20 cellular contexts compared by ENCODE assay signal in genomic region chr1:157450106-157450505, GRCh38.
A peak's percentile ranks its signal among the peaks of the same experiment; 100 is the strongest.
DNase-seq lines count a peak whose midpoint lies in the region; ATAC-seq and TF ChIP-seq lines count a peak whose summit lies in the region.
"Had no signal": no experiment of that assay in that cellular context is flagged by ENCODE, and none has a peak within 500 bp of the region (broad histone marks: within the 10 kb centered on the region; RNA-seq: fewer than 3 reads in every experiment).

No MANE protein-coding gene starts in this region.

- H3K27ac ChIP-seq in WERI-Rb-1, result peak overlapping the region; percentile 89
- H3K27ac ChIP-seq in adrenal gland, result no peak overlapping the region
- H3K27ac ChIP-seq in right lobe of liver, result no peak overlapping the region
- H3K27ac ChIP-seq: HL-60 had no signal

- H3K4me3 ChIP-seq in WERI-Rb-1 (ENCODE audit: low read depth, low read length) (peak overlapping the region; percentile 30), adrenal gland (no peak overlapping the region), right lobe of liver (no peak overlapping the region)
- H3K4me3 ChIP-seq: GM12878 had no signal

- peaks cover 7% of the 10 kb centered on the region for H3K4me1 Mint-ChIP-seq in nephron
- H3K4me1 Mint-ChIP-seq: CD4-positive, CD25-positive, alpha-beta regulatory T cell; CD8-positive, alpha-beta memory T cell had no signal

- peak overlapping the region; percentile 54 to 99 (median 94) for H3K27ac Mint-ChIP-seq in nephron
- H3K27ac Mint-ChIP-seq: CD4-positive, CD25-positive, alpha-beta regulatory T cell; CD8-positive, alpha-beta memory T cell had no signal

- TF ChIP-seq POLR2A in adrenal gland (IDR thresholded peaks at IDR 0.05), result no peak
- no peak for TF ChIP-seq POLR2A in right lobe of liver (IDR thresholded peaks at IDR 0.05)

- H3K27me3 Mint-ChIP-seq in nephron (ENCODE audit: low read depth), result peaks cover 12% of the 10 kb centered on the region
- H3K27me3 Mint-ChIP-seq: CD8-positive, alpha-beta memory T cell had no signal

- DNase-seq in NCI-H524 (lab: John Stamatoyannopoulos, UW) (peak; percentile 95 to 96), WERI-Rb-1 (peak; percentile 90), adrenal gland (no peak), right lobe of liver (no peak), amygdala (lab: John Stamatoyannopoulos, UW) (no peak)
- DNase-seq: ACHN; BE2C; C1 segment of cervical spinal cord; CD4-positive, CD25-positive, alpha-beta regulatory T cell; CD8-positive, alpha-beta memory T cell; COR-L47; DMS 273 treated with DMSO at 0.1 percent for 48 hours; DMS53; DND-41; EL; H9 had no signal

- no peaks in the 10 kb centered on the region for H3K27me3 ChIP-seq in WERI-Rb-1 (ENCODE audit: insufficient read depth, low read depth, severe bottlenecking)
- H3K27me3 ChIP-seq in adrenal gland, result no peaks in the 10 kb centered on the region
- H3K27me3 ChIP-seq in right lobe of liver, result no peaks in the 10 kb centered on the region

- H3K4me1 ChIP-seq in adrenal gland (replicated peaks in 1 of 2) (no peaks in the 10 kb centered on the region), right lobe of liver (no peaks in the 10 kb centered on the region)
- H3K4me1 ChIP-seq: BE2C had no signal

- no peaks in the 10 kb centered on the region for H3K36me3 ChIP-seq in WERI-Rb-1
- no peaks in the 10 kb centered on the region for H3K36me3 ChIP-seq in adrenal gland (replicated peaks in 1 of 2)
- no peaks in the 10 kb centered on the region for H3K36me3 ChIP-seq in right lobe of liver
- H3K36me3 ChIP-seq: BE2C had no signal

- H3K9me3 ChIP-seq in WERI-Rb-1 (ENCODE audit: severe bottlenecking), result peaks cover 3% of the 10 kb centered on the region
- no peaks in the 10 kb centered on the region for H3K9me3 ChIP-seq in adrenal gland (replicated peaks in 1 of 3)
- no peaks in the 10 kb centered on the region for H3K9me3 ChIP-seq in right lobe of liver
- H3K9me3 ChIP-seq: BE2C had no signal

- WGBS in adrenal gland, 4 donors, result 90 to 95% (median 93%) methylated on average over 2 of the region's 2 CpGs
- 100% methylated on average over 2 of the region's 2 CpGs for WGBS in right lobe of liver (ENCODE audit: insufficient coverage, low coverage, low lambda C conversion rate, missing lambda C conversion rate)

- TF ChIP-seq CTCF in WERI-Rb-1 (IDR thresholded peaks at IDR 0.05; ENCODE audit: low read depth, low read length), result no peak; the same call in 1 of the 2 replicates
- TF ChIP-seq CTCF in nephron (IDR thresholded peaks at IDR 0.05; ENCODE audit: unreplicated experiment in 3 of 3), result no peak
- no peak for TF ChIP-seq CTCF in adrenal gland (IDR thresholded peaks at IDR 0.05)
- TF ChIP-seq CTCF in right lobe of liver (IDR thresholded peaks at IDR 0.05), result no peak

- H3K4me3 Mint-ChIP-seq in nephron, result no peak overlapping the region
- H3K4me3 Mint-ChIP-seq: CD4-positive, CD25-positive, alpha-beta regulatory T cell; CD8-positive, alpha-beta memory T cell; H9 had no signal

- intact Hi-C loops in adrenal gland (cut with DNase I) (no loop called here), right lobe of liver (cut with DNase I) (no loop called here)

- H3K9me3 Mint-ChIP-seq in nephron, result no peaks in the 10 kb centered on the region
- H3K9me3 Mint-ChIP-seq: CD8-positive, alpha-beta memory T cell had no signal

- H3K36me3 Mint-ChIP-seq in nephron (ENCODE audit: low read depth), result no peaks in the 10 kb centered on the region
- H3K36me3 Mint-ChIP-seq: CD4-positive, CD25-positive, alpha-beta regulatory T cell; CD8-positive, alpha-beta memory T cell had no signal

- ATAC-seq in right lobe of liver (no peak), GM19351 (IDR thresholded peaks at IDR 0.05; ENCODE audit: unreplicated experiment) (no peak)
- ATAC-seq: GM12878 had no signal

Comparison
In these comparisons a context has a peak if more than half of its experiments do, and no peak if none do; other contexts are left out.
1. DNase-seq: peak in NCI-H524 (2 of 2) and WERI-Rb-1 (single experiment); none in adrenal gland (0 of 7), right lobe of liver (0 of 3) and amygdala (0 of 56).